In genomic region chr5:103397996-103398581, GRCh38 we compare ENCODE assay signal across 13 cellular contexts.
"Had no signal": no experiment of that assay in that cellular context is flagged by ENCODE, and none has a peak within 500 bp of the region (broad histone marks: within the 10 kb centered on the region; RNA-seq: fewer than 3 reads in every experiment).

No MANE protein-coding gene starts in this region.

- H3K27me3 ChIP-seq: heart left ventricle had no signal

- H3K36me3 ChIP-seq: heart left ventricle, left ventricle myocardium inferior had no signal

- H3K9me3 ChIP-seq: heart left ventricle, left ventricle myocardium inferior had no signal

- H3K4me3 ChIP-seq: heart left ventricle, left ventricle myocardium inferior had no signal

- H3K27ac ChIP-seq: heart left ventricle, left ventricle myocardium inferior had no signal

- ATAC-seq: activated T-cell treated with anti-CD3 and anti-CD28 coated beads, Interleukin-2, amount 50 U/mL, for 4 hours; esophagus mucosa; heart left ventricle had no signal

- DNase-seq: activated CD4-positive, alpha-beta T cell treated with anti-CD3 and anti-CD28 coated beads for 1 hour; activated CD4-positive, alpha-beta T cell treated with anti-CD3 and anti-CD28 coated beads, Interleukin-2, amount 50 U/mL, for 48 hours; activated effector memory CD4-positive, alpha-beta T cell treated with anti-CD3 and anti-CD28 coated beads, Interleukin-2, amount 50 U/mL, for 16 hours; activated naive CD8-positive, alpha-beta T cell treated with anti-CD3 and anti-CD28 coated beads for 36 hours; activated T-cell treated with anti-CD3 and anti-CD28 coated beads, Interleukin-2, amount 50 U/mL, for 4 hours; anterior cingulate cortex; heart left ventricle; left ventricle myocardium inferior; nephron progenitor cell; stimulated activated CD4-positive, alpha-beta T cell treated with anti-CD3 and anti-CD28 coated beads, Interleukin-2, amount 100 ng/mL, for 48 hours; stimulated activated naive CD4-positive, alpha-beta T cell treated with Interleukin-2 at 50 U/mL for 16 hours; T-helper 9 cell had no signal
